8 cellular contexts compared by ENCODE assay signal in genomic region chr11:128695539-128696221, GRCh38. TPM values are rescaled to one million over a fixed set of nuclear protein-coding genes. Genes with fewer than 3 reads are reported as not detected.
A peak's percentile ranks its signal among the peaks of the same experiment; 100 is the strongest.
DNase-seq lines count a peak whose midpoint lies in the region; ATAC-seq and TF ChIP-seq lines count a peak whose summit lies in the region.

No MANE protein-coding gene starts in this region.

- H3K36me3 Mint-ChIP-seq in naive B cell = peaks cover 10 to 16% of the 10 kb centered on the region in 2 donors

- H3K27me3 ChIP-seq in foreskin keratinocyte = peaks cover 97% of the 10 kb centered on the region

- peaks cover 72 to 77% (median 74%) of the 10 kb centered on the region in 3 donors for H3K4me1 Mint-ChIP-seq in naive B cell

- ATAC-seq in GM21786 (IDR thresholded peaks at IDR 0.05; ENCODE audit: unreplicated experiment) = peak; percentile 41
- ATAC-seq in naive B cell (ENCODE audit: low read depth in 2 of 2) = peak; percentile 69 to 72
- ATAC-seq in foreskin keratinocyte = no peak

- peak; percentile 45 for DNase-seq in EL
- DNase-seq in OCI-M1 (lab: John Stamatoyannopoulos, UW) = peak; percentile 78
- DNase-seq in dermis blood vessel endothelial cell = peak; percentile 52
- DNase-seq in naive B cell = peak; percentile 74
- DNase-seq in NCI-H146 (lab: John Stamatoyannopoulos, UW) = no peak
- DNase-seq in stimulated activated CD4-positive, alpha-beta T cell treated with anti-CD3 and anti-CD28 coated beads, Interleukin-12 subunit alpha, Interleukin-12 subunit beta, amount 100 ng/mL, for 4 hours = no peak
- no peak for DNase-seq in foreskin keratinocyte

- no peak for TF ChIP-seq CTCF in foreskin keratinocyte (conservative IDR thresholded peaks at IDR 0.05)

- H3K9me3 Mint-ChIP-seq in naive B cell = peaks cover 0 to 8% (median 0%) of the 10 kb centered on the region in 7 donors

- H3K4me1 ChIP-seq in foreskin keratinocyte = no peaks in the 10 kb centered on the region

- H3K4me3 Mint-ChIP-seq in naive B cell = peak overlapping the region; percentile 93 to 98 (median 96)

- H3K27ac ChIP-seq in foreskin keratinocyte = no peak overlapping the region

- peak overlapping the region; percentile 87 to 98 (median 95) for H3K27ac Mint-ChIP-seq in naive B cell

- H3K27me3 Mint-ChIP-seq in naive B cell = peaks cover 0 to 6% (median 0%) of the 10 kb centered on the region in 3 donors

RNA-seq across cellular contexts. Expression of gene FLI1, which starts 1.8 kb away (rescaled TPM):
- 210 and 251 TPM in 2 replicates for total RNA-seq in dermis blood vessel endothelial cell
- polyA plus RNA-seq in naive B cell (ENCODE audit: low read depth in 6 of 6) = 100 to 1,000 TPM in 2 of 6 donors, 10 to 100 TPM in 4; 65.3 to 109 (median 88.3) TPM
- 0.32 and 1.1 TPM in 2 replicates for total RNA-seq in foreskin keratinocyte
- 0.16 and 0.48 TPM in 2 replicates for polyA plus RNA-seq in foreskin keratinocyte

Comparison
In these comparisons a context has a peak if more than half of its experiments do, and no peak if none do; other contexts are left out.
1. DNase-seq: peak in EL (single experiment), OCI-M1 (single experiment), dermis blood vessel endothelial cell (single experiment) and naive B cell (single experiment); none in NCI-H146 (single experiment), stimulated activated CD4-positive, alpha-beta T cell treated with anti-CD3 and anti-CD28 coated beads, Interleukin-12 subunit alpha, Interleukin-12 subunit beta, amount 100 ng/mL, for 4 hours (single experiment) and foreskin keratinocyte (0 of 2).
2. RNA of gene FLI1, which starts 1.8 kb away (total RNA-seq): 210 to 251 TPM in dermis blood vessel endothelial cell; 0.32 to 1.1 TPM in foreskin keratinocyte; every median in the first group is over 10 times any median in the second.